13 cellular contexts compared by ENCODE assay signal in the genomic region with DNA sequence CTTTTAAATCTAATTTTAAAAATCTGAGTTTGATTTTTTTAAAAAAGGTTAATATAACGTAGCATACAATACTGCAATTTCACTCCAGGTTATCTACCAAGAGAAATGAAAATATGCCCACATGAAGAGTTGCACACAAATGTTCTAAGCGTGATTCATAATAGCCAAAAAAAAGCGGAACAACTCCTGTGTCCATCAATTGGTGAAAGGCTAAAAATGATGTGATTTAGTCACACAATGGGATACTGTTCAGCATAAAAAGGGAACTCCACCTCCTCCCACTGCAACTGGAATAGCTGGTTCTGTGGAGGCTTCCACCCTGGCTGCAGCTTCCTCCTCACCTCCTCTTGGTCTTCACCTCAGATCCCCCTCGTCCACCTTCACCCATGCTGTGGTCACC.
DNase-seq lines count a peak whose midpoint lies in the region; ATAC-seq lines count a peak whose summit lies in the region.
"Had no signal": no experiment of that assay in that cellular context is flagged by ENCODE, and none has a peak within 500 bp of the region (broad histone marks: within the 10 kb centered on the region; RNA-seq: fewer than 3 reads in every experiment).

No MANE protein-coding gene starts in this region.

- no peak for ATAC-seq in HG02870 (IDR thresholded peaks at IDR 0.05; ENCODE audit: unreplicated experiment)
- ATAC-seq: GM23338 had no signal

- DNase-seq in COLO829 (ENCODE audit: low spot score) (peak; percentile 4), NOMO-1 (lab: John Stamatoyannopoulos, UW; ENCODE audit: unreplicated experiment in 2 of 2) (peak; percentile 10 to 28), medulla oblongata (ENCODE audit: extremely low spot score) (peak; percentile 8), pons (ENCODE audit: low spot score) (peak; percentile 61), DMS79 treated with DMSO at 0.1 percent for 48 hours (lab: John Stamatoyannopoulos, UW) (no peak)
- DNase-seq in stimulated activated naive CD4-positive, alpha-beta T cell (lab: John Stamatoyannopoulos, UW) = no peak
- DNase-seq: C1 segment of cervical spinal cord; CD8-positive, alpha-beta memory T cell; DMS79; EL; H7 had no signal

Comparison
In these comparisons a context has a peak if more than half of its experiments do, and no peak if none do; other contexts are left out.
1. DNase-seq: peak in COLO829 (single experiment), NOMO-1 (2 of 2), medulla oblongata (single experiment) and pons (single experiment); none in DMS79 treated with DMSO at 0.1 percent for 48 hours (single experiment) and stimulated activated naive CD4-positive, alpha-beta T cell (0 of 6).